Comparison of ENCODE assay signal across 1 cellular context in genomic region chr19:10884273-10884672, GRCh38.
TF ChIP-seq lines count a peak whose summit lies in the region.

No MANE protein-coding gene starts in this region.

TF ChIP-seq in GM23338, 12 proteins besides CTCF, POLR2A, EP300 and RAD21 (continued from another document):
- TF ChIP-seq, protein P1, sequence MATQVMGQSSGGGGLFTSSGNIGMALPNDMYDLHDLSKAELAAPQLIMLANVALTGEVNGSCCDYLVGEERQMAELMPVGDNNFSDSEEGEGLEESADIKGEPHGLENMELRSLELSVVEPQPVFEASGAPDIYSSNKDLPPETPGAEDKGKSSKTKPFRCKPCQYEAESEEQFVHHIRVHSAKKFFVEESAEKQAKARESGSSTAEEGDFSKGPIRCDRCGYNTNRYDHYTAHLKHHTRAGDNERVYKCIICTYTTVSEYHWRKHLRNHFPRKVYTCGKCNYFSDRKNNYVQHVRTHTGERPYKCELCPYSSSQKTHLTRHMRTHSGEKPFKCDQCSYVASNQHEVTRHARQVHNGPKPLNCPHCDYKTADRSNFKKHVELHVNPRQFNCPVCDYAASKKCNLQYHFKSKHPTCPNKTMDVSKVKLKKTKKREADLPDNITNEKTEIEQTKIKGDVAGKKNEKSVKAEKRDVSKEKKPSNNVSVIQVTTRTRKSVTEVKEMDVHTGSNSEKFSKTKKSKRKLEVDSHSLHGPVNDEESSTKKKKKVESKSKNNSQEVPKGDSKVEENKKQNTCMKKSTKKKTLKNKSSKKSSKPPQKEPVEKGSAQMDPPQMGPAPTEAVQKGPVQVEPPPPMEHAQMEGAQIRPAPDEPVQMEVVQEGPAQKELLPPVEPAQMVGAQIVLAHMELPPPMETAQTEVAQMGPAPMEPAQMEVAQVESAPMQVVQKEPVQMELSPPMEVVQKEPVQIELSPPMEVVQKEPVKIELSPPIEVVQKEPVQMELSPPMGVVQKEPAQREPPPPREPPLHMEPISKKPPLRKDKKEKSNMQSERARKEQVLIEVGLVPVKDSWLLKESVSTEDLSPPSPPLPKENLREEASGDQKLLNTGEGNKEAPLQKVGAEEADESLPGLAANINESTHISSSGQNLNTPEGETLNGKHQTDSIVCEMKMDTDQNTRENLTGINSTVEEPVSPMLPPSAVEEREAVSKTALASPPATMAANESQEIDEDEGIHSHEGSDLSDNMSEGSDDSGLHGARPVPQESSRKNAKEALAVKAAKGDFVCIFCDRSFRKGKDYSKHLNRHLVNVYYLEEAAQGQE (IDR thresholded peaks at IDR 0.05; ENCODE audit: unreplicated experiment): no peak
- no peak for TF ChIP-seq ZNF462 (CRISPR knock-in tag; IDR thresholded peaks at IDR 0.05)
- no peak for TF ChIP-seq ETS1 (IDR thresholded peaks at IDR 0.05)
- TF ChIP-seq ZNF331 (CRISPR knock-in tag; IDR thresholded peaks at IDR 0.05; ENCODE audit: low read depth): no peak
- TF ChIP-seq STAT1 (IDR thresholded peaks at IDR 0.05; ENCODE audit: unreplicated experiment): no peak
- TF ChIP-seq ZNF114 (CRISPR knock-in tag; IDR thresholded peaks at IDR 0.05): no peak
